18 cellular contexts compared by ENCODE assay signal in genomic region chr3:10305331-10305902, GRCh38. TPM values are rescaled to one million over a fixed set of nuclear protein-coding genes. Genes with fewer than 3 reads are reported as not detected.
DNase-seq lines count a peak whose midpoint lies in the region; ATAC-seq and TF ChIP-seq lines count a peak whose summit lies in the region.
"Had no signal": no experiment of that assay in that cellular context is flagged by ENCODE, and none has a peak within 500 bp of the region (broad histone marks: within the 10 kb centered on the region; RNA-seq: fewer than 3 reads in every experiment).

No MANE protein-coding gene starts in this region.

- no peak for ATAC-seq in activated T-cell treated with anti-CD3 and anti-CD28 coated beads, Interleukin-2, amount 50 U/mL, for 72 hours (replicated peaks in 1 of 2)
- ATAC-seq in gastrocnemius medialis: peak; percentile 22 to 35
- ATAC-seq: GM12878, Right ventricle myocardium inferior had no signal

- no peak overlapping the region for H3K4me3 ChIP-seq in gastrocnemius medialis
- H3K4me3 ChIP-seq: BLaER1 treated with 17β-estradiol and CSF1 and Interleukin-3, amounts not matched to agents 10 nM and 100 nM; GM12878 had no signal

- H3K4me1 Mint-ChIP-seq in activated T-cell treated with anti-CD3 and anti-CD28 coated beads, Interleukin-2, amount 50 U/mL, for 24 hours (ENCODE audit: low read depth): peaks cover 2% of the 10 kb centered on the region
- H3K4me1 Mint-ChIP-seq in activated T-cell treated with anti-CD3 and anti-CD28 coated beads, Interleukin-2, amount 50 U/mL, for 72 hours (ENCODE audit: low read depth): peaks cover 6% of the 10 kb centered on the region

- H3K4me3 Mint-ChIP-seq in activated T-cell treated with anti-CD3 and anti-CD28 coated beads, Interleukin-2, amount 50 U/mL, for 24 hours: no peak overlapping the region
- no peak overlapping the region for H3K4me3 Mint-ChIP-seq in activated T-cell treated with anti-CD3 and anti-CD28 coated beads, Interleukin-2, amount 50 U/mL, for 72 hours

- in situ Hi-C loops in gastrocnemius medialis (cut with MboI; ENCODE audit: low sequenced_read_pairs in 4 of 4): no loop called here

- intact Hi-C loops in gastrocnemius medialis (cut with DNase I; ENCODE audit: low total_unique reads): no loop called here

- peaks cover 0 to 6% of the 10 kb centered on the region in 2 donors for H3K4me1 ChIP-seq in gastrocnemius medialis

- no peak for DNase-seq in activated T-cell treated with anti-CD3 and anti-CD28 coated beads, Interleukin-2, amount 50 U/mL, for 24 hours
- no peak for DNase-seq in activated T-cell treated with anti-CD3 and anti-CD28 coated beads, Interleukin-2, amount 50 U/mL, for 72 hours
- DNase-seq in NCI-H2171 treated with DMSO at 0.1 percent for 48 hours (lab: John Stamatoyannopoulos, UW) (peak; percentile 82), cerebellar cortex (ENCODE audit: low spot score) (peak; percentile 61), gastrocnemius medialis (no peak), NCI-H345 treated with DMSO at 0.1 percent for 48 hours (lab: John Stamatoyannopoulos, UW; ENCODE audit: unreplicated experiment) (no peak), Kasumi-1 (lab: John Stamatoyannopoulos, UW) (no peak)
- DNase-seq in effector CD4-positive, alpha-beta T cell: no peak
- DNase-seq: 8988T, DMS53, GOT3, NCI-H146, NCI-H446, NCI-H774 had no signal

- H3K36me3 ChIP-seq in gastrocnemius medialis: peaks cover 0 to 88% of the 10 kb centered on the region in 2 donors

- H3K27ac ChIP-seq in gastrocnemius medialis: peak overlapping the region; percentile 23 to 55 (median 28)
- H3K27ac ChIP-seq: HL-60 had no signal

- TF ChIP-seq POLR2A in gastrocnemius medialis (IDR thresholded peaks at IDR 0.05): no peak

- no peaks in the 10 kb centered on the region for H3K27me3 ChIP-seq in gastrocnemius medialis
- H3K27me3 ChIP-seq: BLaER1 treated with 17β-estradiol and CSF1 and Interleukin-3, amounts not matched to agents 10 nM and 100 nM had no signal

- H3K27me3 Mint-ChIP-seq in activated T-cell treated with anti-CD3 and anti-CD28 coated beads, Interleukin-2, amount 50 U/mL, for 24 hours: no peaks in the 10 kb centered on the region
- H3K27me3 Mint-ChIP-seq in activated T-cell treated with anti-CD3 and anti-CD28 coated beads, Interleukin-2, amount 50 U/mL, for 72 hours (ENCODE audit: low read depth): no peaks in the 10 kb centered on the region

- peak overlapping the region; percentile 68 for H3K27ac Mint-ChIP-seq in activated T-cell treated with anti-CD3 and anti-CD28 coated beads, Interleukin-2, amount 50 U/mL, for 24 hours
- H3K27ac Mint-ChIP-seq in activated T-cell treated with anti-CD3 and anti-CD28 coated beads, Interleukin-2, amount 50 U/mL, for 72 hours: no peak overlapping the region

- H3K36me3 Mint-ChIP-seq in activated T-cell treated with anti-CD3 and anti-CD28 coated beads, Interleukin-2, amount 50 U/mL, for 24 hours (ENCODE audit: low read depth): peaks cover 97% of the 10 kb centered on the region
- peaks cover 4 to 19% of the 10 kb centered on the region in 2 donors for H3K36me3 Mint-ChIP-seq in activated T-cell treated with anti-CD3 and anti-CD28 coated beads, Interleukin-2, amount 50 U/mL, for 72 hours (ENCODE audit: insufficient read depth in 2 of 2)

- no peaks in the 10 kb centered on the region for H3K9me3 Mint-ChIP-seq in activated T-cell treated with anti-CD3 and anti-CD28 coated beads, Interleukin-2, amount 50 U/mL, for 24 hours
- H3K9me3 Mint-ChIP-seq in activated T-cell treated with anti-CD3 and anti-CD28 coated beads, Interleukin-2, amount 50 U/mL, for 72 hours: no peaks in the 10 kb centered on the region

- TF ChIP-seq CTCF in gastrocnemius medialis (IDR thresholded peaks at IDR 0.05 in 4 of 5, conservative IDR thresholded peaks at IDR 0.05 in 1 of 5): no peak

- no peaks in the 10 kb centered on the region for H3K9me3 ChIP-seq in gastrocnemius medialis
- H3K9me3 ChIP-seq: BLaER1 treated with 17β-estradiol and CSF1 and Interleukin-3, amounts not matched to agents 10 nM and 100 nM had no signal

RNA-seq across cellular contexts. Expression of gene GHRL, which starts 12.7 kb away (rescaled TPM):
- 1 to 10 TPM in 1 of 2 donors, under 1 TPM in 1; 0.43 to 1.3 TPM for total RNA-seq in activated T-cell treated with anti-CD3 and anti-CD28 coated beads, Interleukin-2, amount 50 U/mL, for 72 hours
- total RNA-seq in gastrocnemius medialis: not detected

RNA-seq across cellular contexts. Expression of gene SEC13, which starts 15.5 kb away (rescaled TPM):
- total RNA-seq in activated T-cell treated with anti-CD3 and anti-CD28 coated beads, Interleukin-2, amount 50 U/mL, for 72 hours: 10 to 100 TPM; 84.0 to 88.5 TPM
- total RNA-seq in gastrocnemius medialis: 100 to 1,000 TPM in 3 of 4 donors, 10 to 100 TPM in 1; 96.1 to 119 (median 111) TPM

RNA-seq across cellular contexts. Expression of gene TATDN2, which starts 57.2 kb away (rescaled TPM):
- total RNA-seq in activated T-cell treated with anti-CD3 and anti-CD28 coated beads, Interleukin-2, amount 50 U/mL, for 72 hours: 10 to 100 TPM; 40.8 to 49.8 TPM
- total RNA-seq in gastrocnemius medialis: 10 to 100 TPM; 10.9 to 11.5 (median 10.9) TPM

Comparison
In these comparisons a context has a peak if more than half of its experiments do, and no peak if none do; other contexts are left out.
1. DNase-seq: peak in NCI-H2171 treated with DMSO at 0.1 percent for 48 hours (single experiment) and cerebellar cortex (single experiment); none in activated T-cell treated with anti-CD3 and anti-CD28 coated beads, Interleukin-2, amount 50 U/mL, for 24 hours (single experiment), activated T-cell treated with anti-CD3 and anti-CD28 coated beads, Interleukin-2, amount 50 U/mL, for 72 hours (0 of 2), gastrocnemius medialis (0 of 2), effector CD4-positive, alpha-beta T cell (single experiment), NCI-H345 treated with DMSO at 0.1 percent for 48 hours (single experiment) and Kasumi-1 (0 of 2).
2. ATAC-seq: peak in gastrocnemius medialis (2 of 2); none in activated T-cell treated with anti-CD3 and anti-CD28 coated beads, Interleukin-2, amount 50 U/mL, for 72 hours (0 of 2).